In genomic region chr11:57407521-57407920, GRCh38 we compare ENCODE assay signal across 18 cellular contexts. TPM values are rescaled to one million over a fixed set of nuclear protein-coding genes. Genes with fewer than 3 reads are reported as not detected.
A peak's percentile ranks its signal among the peaks of the same experiment; 100 is the strongest.
DNase-seq lines count a peak whose midpoint lies in the region; ATAC-seq, FAIRE-seq and TF ChIP-seq lines count a peak whose summit lies in the region.
"Had no signal": no experiment of that assay in that cellular context is flagged by ENCODE, and none has a peak within 500 bp of the region (broad histone marks: within the 10 kb centered on the region; RNA-seq: fewer than 3 reads in every experiment).

No MANE protein-coding gene starts in this region.

- POLR2A ChIA-PET in activated B cell treated with CpG ODN at 0.5 μM for 24 hours (lab: Charles Lee), result interaction anchor here (11.5 kb wide), 1 partner anchor 15 kb away, joined by 238 read pairs; the partner anchor contains the start of gene SLC43A3

- DNase-seq in heart right ventricle (no peak), Right ventricle myocardium superior (no peak), activated B cell treated with CpG ODN at 0.5 μM for 24 hours (no peak), right atrium auricular region (ENCODE audit: low spot score) (no peak), thyroid gland (no peak), GM19239 (ENCODE audit: insufficient read length, low spot score) (no peak), GOT3 (lab: John Stamatoyannopoulos, UW) (no peak), GM12891 (ENCODE audit: insufficient read length, low spot score) (no peak)
- DNase-seq: activated naive CD4-positive, alpha-beta T cell treated with anti-CD3 and anti-CD28 coated beads, Interleukin-2, amount 50 U/mL, for 16 hours; AML-193; body of pancreas; foreskin melanocyte; NCI-H1930; NCI-H446; SHP77; sigmoid colon; T-cell had no signal

- H3K4me3 ChIP-seq in heart right ventricle, result no peak overlapping the region
- no peak overlapping the region for H3K4me3 ChIP-seq in right atrium auricular region
- no peak overlapping the region for H3K4me3 ChIP-seq in thyroid gland (replicated peaks in 1 of 3)
- H3K4me3 ChIP-seq: body of pancreas, sigmoid colon had no signal

- peaks cover 6 to 40% (median 32%) of the 10 kb centered on the region in 9 donors for H3K4me1 ChIP-seq in heart right ventricle
- peaks cover 0 to 21% of the 10 kb centered on the region in 2 donors for H3K4me1 ChIP-seq in right atrium auricular region
- H3K4me1 ChIP-seq in thyroid gland, result peaks cover 4 to 16% of the 10 kb centered on the region in 2 donors
- H3K4me1 ChIP-seq: body of pancreas, sigmoid colon had no signal

- H3K9me3 Mint-ChIP-seq in activated B cell treated with CpG ODN at 0.5 μM for 24 hours, result peaks cover 5% of the 10 kb centered on the region
- H3K9me3 Mint-ChIP-seq: T-cell had no signal

- H3K36me3 Mint-ChIP-seq in activated B cell treated with CpG ODN at 0.5 μM for 24 hours (ENCODE audit: low read depth), result peaks cover 66% of the 10 kb centered on the region

- CTCF ChIA-PET in activated B cell treated with CpG ODN at 0.5 μM for 24 hours (lab: Charles Lee), result no interaction called here

- no peak for ATAC-seq in heart right ventricle
- no peak for ATAC-seq in Right ventricle myocardium superior (ENCODE audit: poor library complexity)
- no peak for ATAC-seq in activated B cell treated with CpG ODN at 0.5 μM for 24 hours (ENCODE audit: low read depth)
- ATAC-seq: body of pancreas, T-cell had no signal

- H3K4me1 Mint-ChIP-seq in activated B cell treated with CpG ODN at 0.5 μM for 24 hours, result peaks cover 50% of the 10 kb centered on the region

- FAIRE-seq in GM19239 (lab: Jason Lieb, UNC) (no peak), GM12891 (lab: Jason Lieb, UNC) (no peak)

- intact Hi-C loops in heart right ventricle (cut with DNase I), result loop anchor here in 2 of 10 donors (5.0 kb wide), 2 partner anchors 50 to 55 kb away; no protein-coding TSS in a partner anchor
- intact Hi-C loops in Right ventricle myocardium superior (cut with DNase I), result no loop called here
- intact Hi-C loops in activated B cell treated with CpG ODN at 0.5 μM for 24 hours (cut with micrococcal nuclease), result loop anchor here (2.0 to 5.0 kb wide), 2 partner anchors 75 to 385 kb away; no protein-coding TSS in a partner anchor
- intact Hi-C loops in thyroid gland (cut with DNase I), result no loop called here

- H3K27me3 Mint-ChIP-seq in activated B cell treated with CpG ODN at 0.5 μM for 24 hours, result no peaks in the 10 kb centered on the region
- H3K27me3 Mint-ChIP-seq: T-cell had no signal

- TF ChIP-seq CTCF in heart right ventricle (IDR thresholded peaks at IDR 0.05), result no peak
- TF ChIP-seq CTCF in activated B cell treated with CpG ODN at 0.5 μM for 24 hours (IDR thresholded peaks at IDR 0.05), result no peak
- no peak for TF ChIP-seq CTCF in right atrium auricular region (IDR thresholded peaks at IDR 0.05)
- no peak for TF ChIP-seq CTCF in thyroid gland (IDR thresholded peaks at IDR 0.05)

- H3K27ac Mint-ChIP-seq in activated B cell treated with CpG ODN at 0.5 μM for 24 hours, result peak overlapping the region; percentile 88
- H3K27ac Mint-ChIP-seq: T-cell had no signal

- 65 to 76% methylated on average over 6 of the region's 6 CpGs for WGBS in heart right ventricle, 2 donors
- WGBS in thyroid gland, 2 donors, result 72 to 83% methylated on average over 6 of the region's 6 CpGs

- no peaks in the 10 kb centered on the region for H3K27me3 ChIP-seq in heart right ventricle
- no peaks in the 10 kb centered on the region for H3K27me3 ChIP-seq in right atrium auricular region
- H3K27me3 ChIP-seq in thyroid gland, result no peaks in the 10 kb centered on the region
- H3K27me3 ChIP-seq: body of pancreas, sigmoid colon had no signal

- H3K4me3 Mint-ChIP-seq in activated B cell treated with CpG ODN at 0.5 μM for 24 hours, result no peak overlapping the region
- H3K4me3 Mint-ChIP-seq: T-cell had no signal

- H3K9me3 ChIP-seq in heart right ventricle, result no peaks in the 10 kb centered on the region
- no peaks in the 10 kb centered on the region for H3K9me3 ChIP-seq in right atrium auricular region
- no peaks in the 10 kb centered on the region for H3K9me3 ChIP-seq in thyroid gland
- H3K9me3 ChIP-seq: body of pancreas, sigmoid colon had no signal

- TF ChIP-seq POLR2A in thyroid gland (IDR thresholded peaks at IDR 0.05) (no peak), GM12891 (IDR thresholded peaks at IDR 0.05; ENCODE audit: low read depth, low read length) (no peak)

- H3K36me3 ChIP-seq in heart right ventricle (peaks cover 0 to 63% (median 43%) of the 10 kb centered on the region in 9 donors), right atrium auricular region (peaks cover 51% of the 10 kb centered on the region), thyroid gland (peaks cover 40 to 46% of the 10 kb centered on the region in 2 donors)

- H3K27ac ChIP-seq in heart right ventricle (peak overlapping the region in 9 of 10 donors; percentile 49 to 82 (median 73)), right atrium auricular region (peak overlapping the region; percentile 35 to 39), thyroid gland (peak overlapping the region in 2 of 3 donors; percentile 53 to 66)

TF ChIP-seq in GM12891, 5 proteins besides CTCF, POLR2A, EP300 and RAD21:
- no peak for TF ChIP-seq POLR2AphosphoS5 (IDR thresholded peaks at IDR 0.05; ENCODE audit: low read depth, low read length)
- TF ChIP-seq SPI1 (IDR thresholded peaks at IDR 0.05; ENCODE audit: low read depth, low read length), result no peak
- no peak for TF ChIP-seq PAX5 (IDR thresholded peaks at IDR 0.05; ENCODE audit: insufficient read depth, low read length, severe bottlenecking)
- TF ChIP-seq TAF1 (IDR thresholded peaks at IDR 0.05; ENCODE audit: low read depth, low read length), result no peak
- no peak for TF ChIP-seq POU2F2 (IDR thresholded peaks at IDR 0.05; ENCODE audit: low read depth, low read length)

RNA-seq across cellular contexts. Expression of gene PRG2, which starts 17.1 kb away (rescaled TPM):
- total RNA-seq in heart right ventricle (under 1 TPM in 1 of 10 donors, not detected in 9; 0.49 TPM), Right ventricle myocardium superior (not detected), activated B cell treated with CpG ODN at 0.5 μM for 24 hours (0.76 and 1.1 TPM in 2 replicates), right atrium auricular region (not detected), thyroid gland (under 1 TPM in 3 of 4 donors, not detected in 1; 0.22 to 0.94 (median 0.71) TPM)
- not detected for polyA plus RNA-seq in heart right ventricle
- polyA plus RNA-seq in GM12891 (2012; ENCODE audit: low read depth, missing spikeins), result 0.85 TPM
- total RNA-seq: body of pancreas, osteoblast, sigmoid colon had no signal
- polyA plus RNA-seq: sigmoid colon had no signal

RNA-seq across cellular contexts. Expression of gene SLC43A3, which starts 19.4 kb away (rescaled TPM):
- 10 to 100 TPM; 12.1 to 36.2 (median 19.8) TPM for total RNA-seq in heart right ventricle
- polyA plus RNA-seq in heart right ventricle, result 10 to 100 TPM; 16.6 to 24.7 TPM
- total RNA-seq in Right ventricle myocardium superior, result 20.0 TPM
- total RNA-seq in activated B cell treated with CpG ODN at 0.5 μM for 24 hours, result 213 and 237 TPM in 2 replicates
- total RNA-seq in right atrium auricular region, result 10 to 100 TPM; 31.7 to 61.3 TPM
- 100 to 1,000 TPM; 124 to 321 (median 218) TPM for total RNA-seq in thyroid gland
- polyA plus RNA-seq in GM12891 (2012; ENCODE audit: low read depth, missing spikeins), result 74.8 TPM

RNA-seq across cellular contexts. Expression of gene PRG3, which starts 26.6 kb away (rescaled TPM):
- not detected for total RNA-seq in heart right ventricle
- not detected for polyA plus RNA-seq in heart right ventricle
- not detected for total RNA-seq in Right ventricle myocardium superior
- not detected in 2 replicates for total RNA-seq in activated B cell treated with CpG ODN at 0.5 μM for 24 hours
- total RNA-seq in right atrium auricular region, result not detected
- total RNA-seq in thyroid gland, result not detected
- not detected for polyA plus RNA-seq in GM12891 (2012; ENCODE audit: low read depth, missing spikeins)
- total RNA-seq: body of pancreas, osteoblast, sigmoid colon, T-cell had no signal
- polyA plus RNA-seq: sigmoid colon had no signal

RNA-seq across cellular contexts. Expression of gene RTN4RL2, which starts 52.8 kb away (rescaled TPM):
- 1 to 10 TPM in 3 of 10 donors, under 1 TPM in 7; 0.33 to 1.5 (median 0.87) TPM for total RNA-seq in heart right ventricle
- 1 to 10 TPM in 1 of 2 donors, under 1 TPM in 1; 0.88 to 1.3 TPM for polyA plus RNA-seq in heart right ventricle
- 1.9 TPM for total RNA-seq in Right ventricle myocardium superior
- 0.13 and 0.24 TPM in 2 replicates for total RNA-seq in activated B cell treated with CpG ODN at 0.5 μM for 24 hours
- 1 to 10 TPM in 1 of 2 donors, under 1 TPM in 1; 0.94 to 1.3 TPM for total RNA-seq in right atrium auricular region
- total RNA-seq in thyroid gland, result 10 to 100 TPM; 11.2 to 27.6 (median 17.1) TPM
- not detected for polyA plus RNA-seq in GM12891 (2012; ENCODE audit: low read depth, missing spikeins)
